Comparison of ENCODE assay signal across 2 cellular contexts in the genomic region with DNA sequence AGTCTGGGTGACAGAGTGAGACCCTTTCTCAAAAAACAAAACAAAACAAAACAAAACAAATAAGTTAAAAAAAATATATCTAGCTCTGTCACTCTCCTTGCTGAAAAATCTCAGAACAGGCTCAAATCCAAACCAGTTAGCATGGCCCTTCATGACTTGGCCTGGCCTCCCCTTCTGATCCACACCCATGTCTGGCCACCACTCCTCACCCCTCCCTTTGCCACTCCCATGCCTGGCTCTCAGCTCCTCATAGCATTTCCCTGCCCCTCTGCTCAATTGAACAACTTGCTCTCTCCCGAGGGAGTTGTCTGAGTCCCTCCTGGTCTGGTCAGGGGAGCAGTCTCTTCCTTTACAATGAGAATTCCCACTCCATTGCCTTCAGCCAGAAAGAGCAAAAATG.
TF ChIP-seq lines count a peak whose summit lies in the region.

No MANE protein-coding gene starts in this region.

TF ChIP-seq in GM23338, 12 proteins besides CTCF, POLR2A, EP300 and RAD21:
- TF ChIP-seq EZH2 (IDR thresholded peaks at IDR 0.05; ENCODE audit: low read depth, unreplicated experiment), result peak; percentile 8
- TF ChIP-seq POLR2AphosphoS5 (IDR thresholded peaks at IDR 0.05; ENCODE audit: low read depth), result no peak
- TF ChIP-seq ZNF114 (CRISPR knock-in tag; IDR thresholded peaks at IDR 0.05), result no peak
- TF ChIP-seq CREB1 (CRISPR knock-in tag; IDR thresholded peaks at IDR 0.05; ENCODE audit: low read depth), result no peak
- no peak for TF ChIP-seq ZNF462 (CRISPR knock-in tag; IDR thresholded peaks at IDR 0.05)
- no peak for TF ChIP-seq STAT1 (IDR thresholded peaks at IDR 0.05; ENCODE audit: unreplicated experiment)

TF ChIP-seq in H1, 55 proteins besides CTCF, POLR2A, EP300 and RAD21:
- TF ChIP-seq BACH1 (IDR thresholded peaks at IDR 0.05; ENCODE audit: low read length) (no peak), RNF2 (IDR thresholded peaks at IDR 0.05; ENCODE audit: borderline replicate concordance, low read depth, low read length, missing control alignments, poor library complexity, severe bottlenecking) (peak; percentile 54)
